Comparison of ENCODE assay signal across 24 cellular contexts in genomic region chr20:32706486-32706885, GRCh38. TPM values are rescaled to one million over a fixed set of nuclear protein-coding genes. Genes with fewer than 3 reads are reported as not detected.
A peak's percentile ranks its signal among the peaks of the same experiment; 100 is the strongest.
DNase-seq lines count a peak whose midpoint lies in the region; ATAC-seq and TF ChIP-seq lines count a peak whose summit lies in the region.
"Had no signal": no experiment of that assay in that cellular context is flagged by ENCODE, and none has a peak within 500 bp of the region (broad histone marks: within the 10 kb centered on the region; RNA-seq: fewer than 3 reads in every experiment).

No MANE protein-coding gene starts in this region.

- H3K9me3 Mint-ChIP-seq in natural killer cell = no peaks in the 10 kb centered on the region
- no peaks in the 10 kb centered on the region for H3K9me3 Mint-ChIP-seq in natural killer cell treated with Interleukin-12 subunit alpha and Interleukin-12 subunit beta and Interleukin-15 and Interleukin-18, amount 100 ng/mL, for 72 hours
- no peaks in the 10 kb centered on the region for H3K9me3 Mint-ChIP-seq in endothelial cell (ENCODE audit: unreplicated experiment)
- no peaks in the 10 kb centered on the region for H3K9me3 Mint-ChIP-seq in stimulated activated effector memory CD8-positive, alpha-beta T cell treated with anti-CD3 and anti-CD28 coated beads, Interleukin-12 subunit alpha, Interleukin-12 subunit beta, amount 100 ng/mL, for 72 hours
- H3K9me3 Mint-ChIP-seq: CD4-positive, CD25-positive, alpha-beta regulatory T cell had no signal

- H3K36me3 Mint-ChIP-seq in natural killer cell = no peaks in the 10 kb centered on the region
- H3K36me3 Mint-ChIP-seq in natural killer cell treated with Interleukin-12 subunit alpha and Interleukin-12 subunit beta and Interleukin-15 and Interleukin-18, amount 100 ng/mL, for 72 hours = peaks cover 9% of the 10 kb centered on the region
- H3K36me3 Mint-ChIP-seq in endothelial cell (ENCODE audit: low read depth, unreplicated experiment) = peaks cover 21% of the 10 kb centered on the region
- H3K36me3 Mint-ChIP-seq in stimulated activated effector memory CD8-positive, alpha-beta T cell treated with anti-CD3 and anti-CD28 coated beads, Interleukin-12 subunit alpha, Interleukin-12 subunit beta, amount 100 ng/mL, for 72 hours = peaks cover 64% of the 10 kb centered on the region

- H3K27me3 Mint-ChIP-seq in natural killer cell (ENCODE audit: low read depth in 2 of 2) = no peaks in the 10 kb centered on the region
- H3K27me3 Mint-ChIP-seq in natural killer cell treated with Interleukin-12 subunit alpha and Interleukin-12 subunit beta and Interleukin-15 and Interleukin-18, amount 100 ng/mL, for 72 hours = no peaks in the 10 kb centered on the region
- H3K27me3 Mint-ChIP-seq in endothelial cell (ENCODE audit: unreplicated experiment) = peaks cover 5% of the 10 kb centered on the region
- H3K27me3 Mint-ChIP-seq: CD4-positive, CD25-positive, alpha-beta regulatory T cell had no signal

- H3K27ac Mint-ChIP-seq in natural killer cell (peak overlapping the region in 1 of 2 donors; percentile 45), endothelial cell (ENCODE audit: unreplicated experiment) (peak overlapping the region; percentile 61)
- peak overlapping the region in 1 of 2 donors; percentile 25 for H3K27ac Mint-ChIP-seq in natural killer cell treated with Interleukin-12 subunit alpha and Interleukin-12 subunit beta and Interleukin-15 and Interleukin-18, amount 100 ng/mL, for 72 hours
- peak overlapping the region; percentile 14 for H3K27ac Mint-ChIP-seq in stimulated activated effector memory CD8-positive, alpha-beta T cell treated with anti-CD3 and anti-CD28 coated beads, Interleukin-12 subunit alpha, Interleukin-12 subunit beta, amount 100 ng/mL, for 72 hours
- H3K27ac Mint-ChIP-seq: CD4-positive, CD25-positive, alpha-beta regulatory T cell had no signal

- peak overlapping the region; percentile 21 for H3K4me3 Mint-ChIP-seq in natural killer cell
- no peak overlapping the region for H3K4me3 Mint-ChIP-seq in natural killer cell treated with Interleukin-12 subunit alpha and Interleukin-12 subunit beta and Interleukin-15 and Interleukin-18, amount 100 ng/mL, for 72 hours
- H3K4me3 Mint-ChIP-seq in endothelial cell (ENCODE audit: unreplicated experiment) = no peak overlapping the region
- no peak overlapping the region for H3K4me3 Mint-ChIP-seq in stimulated activated effector memory CD8-positive, alpha-beta T cell treated with anti-CD3 and anti-CD28 coated beads, Interleukin-12 subunit alpha, Interleukin-12 subunit beta, amount 100 ng/mL, for 72 hours

- H3K4me1 Mint-ChIP-seq in natural killer cell = peaks cover 15 to 20% of the 10 kb centered on the region in 2 donors
- peaks cover 12 to 14% of the 10 kb centered on the region in 2 donors for H3K4me1 Mint-ChIP-seq in natural killer cell treated with Interleukin-12 subunit alpha and Interleukin-12 subunit beta and Interleukin-15 and Interleukin-18, amount 100 ng/mL, for 72 hours (ENCODE audit: low read depth in 2 of 2)
- H3K4me1 Mint-ChIP-seq in endothelial cell (ENCODE audit: unreplicated experiment) = peaks cover 37% of the 10 kb centered on the region
- H3K4me1 Mint-ChIP-seq in stimulated activated effector memory CD8-positive, alpha-beta T cell treated with anti-CD3 and anti-CD28 coated beads, Interleukin-12 subunit alpha, Interleukin-12 subunit beta, amount 100 ng/mL, for 72 hours = peaks cover 5% of the 10 kb centered on the region

- no peak for TF ChIP-seq CTCF in natural killer cell (IDR thresholded peaks at IDR 0.05)
- TF ChIP-seq CTCF in endothelial cell (IDR thresholded peaks at IDR 0.05; ENCODE audit: unreplicated experiment) = no peak

- intact Hi-C loops in natural killer cell (cut with micrococcal nuclease) = no loop called here

- ATAC-seq in natural killer cell = no peak
- ATAC-seq in natural killer cell treated with Interleukin-12 subunit alpha and Interleukin-12 subunit beta and Interleukin-15 and Interleukin-18, amount 100 ng/mL, for 72 hours = no peak
- no peak for ATAC-seq in stimulated activated effector memory CD8-positive, alpha-beta T cell treated with anti-CD3 and anti-CD28 coated beads, Interleukin-12 subunit alpha, Interleukin-12 subunit beta, amount 100 ng/mL, for 72 hours
- no peak for ATAC-seq in HG03469 (IDR thresholded peaks at IDR 0.05; ENCODE audit: unreplicated experiment)
- ATAC-seq: Panc1 had no signal

- no peak for DNase-seq in natural killer cell
- no peak for DNase-seq in natural killer cell treated with Interleukin-12 subunit alpha and Interleukin-12 subunit beta and Interleukin-15 and Interleukin-18, amount 100 ng/mL, for 72 hours (ENCODE audit: low spot score)
- peak; percentile 31 for DNase-seq in NCI-H82 (lab: John Stamatoyannopoulos, UW)
- no peak for DNase-seq in endothelial cell (ENCODE audit: low spot score)
- DNase-seq in stimulated activated effector memory CD8-positive, alpha-beta T cell treated with anti-CD3 and anti-CD28 coated beads, Interleukin-12 subunit alpha, Interleukin-12 subunit beta, amount 100 ng/mL, for 72 hours (ENCODE audit: low spot score in 2 of 2) = no peak
- no peak for DNase-seq in NCI-H1436 treated with DMSO at 0.1 percent for 48 hours (lab: John Stamatoyannopoulos, UW)
- no peak for DNase-seq in stimulated activated CD4-positive, alpha-beta T cell treated with anti-CD3 and anti-CD28 coated beads, Interleukin-4, amount 100 ng/mL, for 1 hour
- DNase-seq: CD4-positive, CD25-positive, alpha-beta regulatory T cell; DMS53; HCEC 1CT; MV-4-11; NCI-H1105; NCI-H146; NCI-H2029; NCI-H446; NCI-H526; SHP77 had no signal

RNA-seq across cellular contexts. Expression of gene C20orf203, which starts 32.7 kb away (rescaled TPM):
- total RNA-seq in natural killer cell (under 1 TPM; 0.45 to 0.68 (median 0.61) TPM), endothelial cell (ENCODE audit: unreplicated experiment) (not detected)
- under 1 TPM; 0.07 to 0.17 TPM for total RNA-seq in natural killer cell treated with Interleukin-12 subunit alpha and Interleukin-12 subunit beta and Interleukin-15 and Interleukin-18, amount 100 ng/mL, for 72 hours
- total RNA-seq: Daoy, G401, LHCN-M2, MCF 10A, SK-MEL-5 had no signal

RNA-seq across cellular contexts. Expression of gene COMMD7, which starts 36.8 kb away (rescaled TPM):
- total RNA-seq in natural killer cell (10 to 100 TPM; 56.7 to 72.1 (median 68.1) TPM), endothelial cell (ENCODE audit: unreplicated experiment) (73.7 TPM)
- 10 to 100 TPM; 58.5 to 67.9 TPM for total RNA-seq in natural killer cell treated with Interleukin-12 subunit alpha and Interleukin-12 subunit beta and Interleukin-15 and Interleukin-18, amount 100 ng/mL, for 72 hours

RNA-seq across cellular contexts. Expression of gene DNMT3B, which starts 55.7 kb away (rescaled TPM):
- under 1 TPM; 0.42 to 0.68 (median 0.43) TPM for total RNA-seq in natural killer cell
- total RNA-seq in natural killer cell treated with Interleukin-12 subunit alpha and Interleukin-12 subunit beta and Interleukin-15 and Interleukin-18, amount 100 ng/mL, for 72 hours = 1 to 10 TPM in 1 of 2 donors, under 1 TPM in 1; 0.81 to 2.2 TPM
- total RNA-seq in endothelial cell (ENCODE audit: unreplicated experiment) = 77.9 TPM

Comparison
In these comparisons a context has a peak if more than half of its experiments do, and no peak if none do; other contexts are left out.
1. RNA of gene DNMT3B, which starts 55.7 kb away (total RNA-seq): 77.9 TPM in endothelial cell (single experiment); 0.81 to 2.2 TPM in natural killer cell treated with Interleukin-12 subunit alpha and Interleukin-12 subunit beta and Interleukin-15 and Interleukin-18, amount 100 ng/mL, for 72 hours and 0.42 to 0.68 TPM in natural killer cell; every median in the first group is over 10 times any median in the second.